34 cellular contexts compared by ENCODE assay signal in genomic region chr10:75889051-75889450, GRCh38.
"Had no signal": no experiment of that assay in that cellular context is flagged by ENCODE, and none has a peak within 500 bp of the region (broad histone marks: within the 10 kb centered on the region; RNA-seq: fewer than 3 reads in every experiment).

No MANE protein-coding gene starts in this region.

- H3K4me3 ChIP-seq: adrenal gland, body of pancreas, coronary artery, dorsolateral prefrontal cortex, gastrocnemius medialis, heart left ventricle had no signal

- H3K27ac Mint-ChIP-seq: activated CD4-positive, alpha-beta memory T cell treated with anti-CD3 and anti-CD28 coated beads for 36 hours; activated CD4-positive, alpha-beta T cell treated with anti-CD3 and anti-CD28 coated beads for 36 hours; activated CD4-positive, alpha-beta T cell treated with anti-CD3 and anti-CD28 coated beads, Interleukin-2, amount 10 ng/mL, durations not matched to agents 24 days and 14 days; activated CD8-positive, alpha-beta memory T cell treated with anti-CD3 and anti-CD28 coated beads, Interleukin-2, amount 10 ng/mL, durations not matched to agents 7 days and 5 days; activated CD8-positive, alpha-beta T cell treated with anti-CD3 and anti-CD28 coated beads, Interleukin-2, amount 10 ng/mL, durations not matched to agents 7 days and 5 days; activated naive CD4-positive, alpha-beta T cell treated with anti-CD3 and anti-CD28 coated beads for 36 hours; activated naive CD4-positive, alpha-beta T cell treated with anti-CD3 and anti-CD28 coated beads, Interleukin-2, amount 50 U/mL, for 24 hours; activated naive CD8-positive, alpha-beta T cell treated with anti-CD3 and anti-CD28 coated beads for 36 hours; activated naive CD8-positive, alpha-beta T cell treated with anti-CD3 and anti-CD28 coated beads, Interleukin-2, amount 50 U/mL, for 24 hours; activated T-helper 1 cell treated with anti-CD3 and anti-CD28 coated beads, Interleukin-12 subunit alpha, Interleukin-12 subunit beta, Interleukin-2, Interleukin-4 antibody, amounts not matched to agents 30 ng/mL and 10 ng/mL and 1 ng/mL, durations not matched to agents 14 hours and 24 hours and 36 hours; activated T-helper 2 cell treated with anti-CD3 and anti-CD28 coated beads, Interferon-gamma antibody, Interleukin-2, Interleukin-4, amounts not matched to agents 10 μg/mL and 5 μg/mL and 100 μg/mL, durations not matched to agents 14 hours and 24 hours and 36 hours; dendritic cell treated with granulocyte-macrophage colony-stimulating factor and Interleukin-4, amounts not matched to agents 40 ng/mL and 50 ng/mL, for 4 days; T-cell; T-helper 1 cell treated with Interleukin-12 subunit alpha and Interleukin-12 subunit beta and Interleukin-4 antibody, amounts not matched to agents 30 μg/mL and 1 μg/mL, for 36 hours had no signal

- H3K9me3 Mint-ChIP-seq: activated CD4-positive, alpha-beta memory T cell treated with anti-CD3 and anti-CD28 coated beads for 36 hours; activated CD4-positive, alpha-beta T cell treated with anti-CD3 and anti-CD28 coated beads, Interleukin-2, amount 10 ng/mL, durations not matched to agents 24 days and 14 days; activated naive CD4-positive, alpha-beta T cell treated with anti-CD3 and anti-CD28 coated beads for 36 hours; activated naive CD4-positive, alpha-beta T cell treated with anti-CD3 and anti-CD28 coated beads, Interleukin-2, amount 50 U/mL, for 24 hours; activated naive CD8-positive, alpha-beta T cell treated with anti-CD3 and anti-CD28 coated beads for 36 hours; activated naive CD8-positive, alpha-beta T cell treated with anti-CD3 and anti-CD28 coated beads, Interleukin-2, amount 50 U/mL, for 24 hours; activated T-helper 1 cell treated with anti-CD3 and anti-CD28 coated beads, Interleukin-12 subunit alpha, Interleukin-12 subunit beta, Interleukin-2, Interleukin-4 antibody, amounts not matched to agents 30 ng/mL and 10 ng/mL and 1 ng/mL, durations not matched to agents 14 hours and 24 hours and 36 hours; activated T-helper 2 cell treated with anti-CD3 and anti-CD28 coated beads, Interferon-gamma antibody, Interleukin-2, Interleukin-4, amounts not matched to agents 10 μg/mL and 5 μg/mL and 100 μg/mL, durations not matched to agents 14 hours and 24 hours and 36 hours; central memory CD8-positive, alpha-beta T cell; dendritic cell treated with granulocyte-macrophage colony-stimulating factor and Interleukin-4, amounts not matched to agents 40 ng/mL and 50 ng/mL, for 4 days; T-cell; T-helper 1 cell treated with Interleukin-12 subunit alpha and Interleukin-12 subunit beta and Interleukin-4 antibody, amounts not matched to agents 30 μg/mL and 1 μg/mL, for 36 hours had no signal

- H3K36me3 Mint-ChIP-seq: activated CD4-positive, alpha-beta memory T cell treated with anti-CD3 and anti-CD28 coated beads for 36 hours; activated CD8-positive, alpha-beta memory T cell treated with anti-CD3 and anti-CD28 coated beads, Interleukin-2, amount 10 ng/mL, durations not matched to agents 7 days and 5 days; activated naive CD4-positive, alpha-beta T cell treated with anti-CD3 and anti-CD28 coated beads, Interleukin-2, amount 50 U/mL, for 24 hours; activated naive CD8-positive, alpha-beta T cell treated with anti-CD3 and anti-CD28 coated beads for 36 hours; T-cell had no signal

- H3K36me3 ChIP-seq: adrenal gland, gastrocnemius medialis, heart left ventricle had no signal

- H3K4me3 Mint-ChIP-seq: activated CD4-positive, alpha-beta memory T cell treated with anti-CD3 and anti-CD28 coated beads for 36 hours; activated CD4-positive, alpha-beta T cell treated with anti-CD3 and anti-CD28 coated beads for 36 hours; activated CD4-positive, alpha-beta T cell treated with anti-CD3 and anti-CD28 coated beads, Interleukin-2, amount 10 ng/mL, durations not matched to agents 24 days and 14 days; activated CD8-positive, alpha-beta memory T cell treated with anti-CD3 and anti-CD28 coated beads, Interleukin-2, amount 10 ng/mL, durations not matched to agents 7 days and 5 days; activated CD8-positive, alpha-beta T cell treated with anti-CD3 and anti-CD28 coated beads, Interleukin-2, amount 10 ng/mL, durations not matched to agents 7 days and 5 days; activated naive CD4-positive, alpha-beta T cell treated with anti-CD3 and anti-CD28 coated beads for 36 hours; activated naive CD4-positive, alpha-beta T cell treated with anti-CD3 and anti-CD28 coated beads, Interleukin-2, amount 50 U/mL, for 24 hours; activated naive CD8-positive, alpha-beta T cell treated with anti-CD3 and anti-CD28 coated beads for 36 hours; activated naive CD8-positive, alpha-beta T cell treated with anti-CD3 and anti-CD28 coated beads, Interleukin-2, amount 50 U/mL, for 24 hours; activated T-helper 1 cell treated with anti-CD3 and anti-CD28 coated beads, Interleukin-12 subunit alpha, Interleukin-12 subunit beta, Interleukin-2, Interleukin-4 antibody, amounts not matched to agents 30 ng/mL and 10 ng/mL and 1 ng/mL, durations not matched to agents 14 hours and 24 hours and 36 hours; central memory CD8-positive, alpha-beta T cell; dendritic cell treated with granulocyte-macrophage colony-stimulating factor and Interleukin-4, amounts not matched to agents 40 ng/mL and 50 ng/mL, for 4 days; T-cell; T-helper 1 cell treated with Interleukin-12 subunit alpha and Interleukin-12 subunit beta and Interleukin-4 antibody, amounts not matched to agents 30 μg/mL and 1 μg/mL, for 36 hours had no signal

- H3K4me1 ChIP-seq: adrenal gland, body of pancreas, gastrocnemius medialis, heart left ventricle had no signal

- H3K27me3 Mint-ChIP-seq: activated CD4-positive, alpha-beta memory T cell treated with anti-CD3 and anti-CD28 coated beads for 36 hours; activated CD4-positive, alpha-beta T cell treated with anti-CD3 and anti-CD28 coated beads for 36 hours; activated CD4-positive, alpha-beta T cell treated with anti-CD3 and anti-CD28 coated beads, Interleukin-2, amount 10 ng/mL, durations not matched to agents 24 days and 14 days; activated naive CD4-positive, alpha-beta T cell treated with anti-CD3 and anti-CD28 coated beads, Interleukin-2, amount 50 U/mL, for 24 hours; activated naive CD8-positive, alpha-beta T cell treated with anti-CD3 and anti-CD28 coated beads for 36 hours; activated naive CD8-positive, alpha-beta T cell treated with anti-CD3 and anti-CD28 coated beads, Interleukin-2, amount 50 U/mL, for 24 hours; central memory CD8-positive, alpha-beta T cell; dendritic cell treated with granulocyte-macrophage colony-stimulating factor and Interleukin-4, amounts not matched to agents 40 ng/mL and 50 ng/mL, for 4 days had no signal

- ATAC-seq: activated CD4-positive, alpha-beta T cell treated with anti-CD3 and anti-CD28 coated beads for 36 hours; activated CD8-positive, alpha-beta memory T cell treated with anti-CD3 and anti-CD28 coated beads, Interleukin-2, amount 10 ng/mL, durations not matched to agents 7 days and 5 days; activated CD8-positive, alpha-beta T cell treated with anti-CD3 and anti-CD28 coated beads, Interleukin-2, amount 10 ng/mL, durations not matched to agents 7 days and 5 days; activated naive CD8-positive, alpha-beta T cell treated with anti-CD3 and anti-CD28 coated beads, Interleukin-2, amount 50 U/mL, for 24 hours; body of pancreas; esophagus mucosa; gastrocnemius medialis; heart left ventricle; T-cell had no signal

- H3K9me3 ChIP-seq: adrenal gland, body of pancreas, gastrocnemius medialis, heart left ventricle had no signal

- H3K4me1 Mint-ChIP-seq: activated CD4-positive, alpha-beta T cell treated with anti-CD3 and anti-CD28 coated beads for 36 hours; activated CD4-positive, alpha-beta T cell treated with anti-CD3 and anti-CD28 coated beads, Interleukin-2, amount 10 ng/mL, durations not matched to agents 24 days and 14 days; activated CD8-positive, alpha-beta memory T cell treated with anti-CD3 and anti-CD28 coated beads, Interleukin-2, amount 10 ng/mL, durations not matched to agents 7 days and 5 days; activated naive CD4-positive, alpha-beta T cell treated with anti-CD3 and anti-CD28 coated beads, Interleukin-2, amount 50 U/mL, for 24 hours; activated naive CD8-positive, alpha-beta T cell treated with anti-CD3 and anti-CD28 coated beads for 36 hours; activated naive CD8-positive, alpha-beta T cell treated with anti-CD3 and anti-CD28 coated beads, Interleukin-2, amount 50 U/mL, for 24 hours; central memory CD8-positive, alpha-beta T cell; T-cell had no signal

- H3K27ac ChIP-seq: adrenal gland, body of pancreas, coronary artery, dorsolateral prefrontal cortex, gastrocnemius medialis had no signal

- DNase-seq: activated CD4-positive, alpha-beta memory T cell treated with anti-CD3 and anti-CD28 coated beads for 36 hours; activated CD4-positive, alpha-beta T cell treated with anti-CD3 and anti-CD28 coated beads for 36 hours; activated CD4-positive, alpha-beta T cell treated with anti-CD3 and anti-CD28 coated beads, Interleukin-2, amount 10 ng/mL, durations not matched to agents 24 days and 14 days; activated CD4-positive, CD25-positive, alpha-beta regulatory T cell; activated CD4-positive, CD25-positive, alpha-beta regulatory T cell treated with anti-CD3 and anti-CD28 coated beads, Interleukin-2, amount 50 U/mL, for 72 hours; activated CD8-positive, alpha-beta memory T cell treated with anti-CD3 and anti-CD28 coated beads, Interleukin-2, amount 10 ng/mL, durations not matched to agents 7 days and 5 days; activated CD8-positive, alpha-beta memory T cell treated with anti-CD3 and anti-CD28 coated beads, Interleukin-2, amount 50 U/mL, for 4 hours; activated CD8-positive, alpha-beta T cell treated with anti-CD3 and anti-CD28 coated beads, Interleukin-2, amount 10 ng/mL, durations not matched to agents 7 days and 5 days; activated effector memory CD4-positive, alpha-beta T cell treated with anti-CD3 and anti-CD28 coated beads, Interleukin-2, amount 50 U/mL, for 16 hours; activated naive CD4-positive, alpha-beta T cell treated with anti-CD3 and anti-CD28 coated beads for 36 hours; activated naive CD8-positive, alpha-beta T cell treated with anti-CD3 and anti-CD28 coated beads for 36 hours; activated naive CD8-positive, alpha-beta T cell treated with anti-CD3 and anti-CD28 coated beads, Interleukin-2, amount 50 U/mL, for 24 hours; activated T-cell treated with anti-CD3 and anti-CD28 coated beads, Interleukin-2, amount 50 U/mL, for 1 hour; activated T-cell treated with anti-CD3 and anti-CD28 coated beads, Interleukin-2, amount 50 U/mL, for 48 hours; adrenal gland; amygdala; aorta; body of pancreas; dorsolateral prefrontal cortex; effector memory CD4-positive, alpha-beta T cell; foreskin fibroblast; gastrocnemius medialis; glutamatergic neuron; heart left ventricle; T-cell; T-helper 9 cell had no signal

- H3K27me3 ChIP-seq: adrenal gland, body of pancreas, heart left ventricle had no signal
